Comparison of ENCODE assay signal across 11 cellular contexts in genomic region chr20:36775196-36775595, GRCh38. TPM values are rescaled to one million over a fixed set of nuclear protein-coding genes. Genes with fewer than 3 reads are reported as not detected.
A peak's percentile ranks its signal among the peaks of the same experiment; 100 is the strongest.
DNase-seq lines count a peak whose midpoint lies in the region; ATAC-seq, FAIRE-seq and TF ChIP-seq lines count a peak whose summit lies in the region.
"Had no signal": no experiment of that assay in that cellular context is flagged by ENCODE, and none has a peak within 500 bp of the region (broad histone marks: within the 10 kb centered on the region; RNA-seq: fewer than 3 reads in every experiment).

No MANE protein-coding gene starts in this region.

- peak; percentile 17 for DNase-seq in activated effector memory CD4-positive, alpha-beta T cell treated with anti-CD3 and anti-CD28 coated beads, Interleukin-2, amount 50 U/mL, for 16 hours
- DNase-seq in activated effector memory CD4-positive, alpha-beta T cell treated with Interleukin-2 at 50 U/mL for 16 hours = no peak
- DNase-seq in activated CD8-positive, alpha-beta T cell treated with anti-CD3 and anti-CD28 coated beads, Interleukin-2, amount 10 ng/mL, durations not matched to agents 7 days and 5 days = no peak
- no peak for DNase-seq in memory B cell (ENCODE audit: low spot score in 2 of 2)
- peak; percentile 77 for DNase-seq in thyroid gland
- no peak for DNase-seq in GM19239 (ENCODE audit: insufficient read length, low spot score)
- DNase-seq in DMS 273 (lab: John Stamatoyannopoulos, UW; ENCODE audit: unreplicated experiment) = no peak
- DNase-seq: activated naive CD4-positive, alpha-beta T cell treated with anti-CD3 and anti-CD28 coated beads, Interleukin-2, amount 50 U/mL, for 16 hours; islet precursor cell; NCI-H774 had no signal

- peak overlapping the region; percentile 94 for H3K4me3 Mint-ChIP-seq in activated CD8-positive, alpha-beta T cell treated with anti-CD3 and anti-CD28 coated beads, Interleukin-2, amount 10 ng/mL, durations not matched to agents 7 days and 5 days
- H3K4me3 Mint-ChIP-seq in memory B cell = peak overlapping the region; percentile 91

- TF ChIP-seq POLR2A in thyroid gland (IDR thresholded peaks at IDR 0.05) = peak in 1 of 2 donors; percentile 54

- no peaks in the 10 kb centered on the region for H3K27me3 ChIP-seq in thyroid gland

- peaks cover 35% of the 10 kb centered on the region for H3K4me1 Mint-ChIP-seq in activated CD8-positive, alpha-beta T cell treated with anti-CD3 and anti-CD28 coated beads, Interleukin-2, amount 10 ng/mL, durations not matched to agents 7 days and 5 days (ENCODE audit: low read depth)
- H3K4me1 Mint-ChIP-seq in memory B cell = peaks cover 23% of the 10 kb centered on the region

- POLR2A ChIA-PET in activated CD8-positive, alpha-beta T cell treated with anti-CD3 and anti-CD28 coated beads, Interleukin-2, amount 10 ng/mL, durations not matched to agents 7 days and 5 days (lab: Charles Lee) = interaction anchor here (0.7 kb wide), 1 partner anchor 33 kb away, joined by 3 read pairs; no protein-coding TSS in a partner anchor

- peak overlapping the region; percentile 87 to 99 (median 98) for H3K27ac ChIP-seq in thyroid gland

- TF ChIP-seq CTCF in thyroid gland (IDR thresholded peaks at IDR 0.05) = no peak

- H3K4me1 ChIP-seq in thyroid gland = peaks cover 9 to 35% of the 10 kb centered on the region in 2 donors

- FAIRE-seq in GM19239 (lab: Jason Lieb, UNC) = no peak

- H3K9me3 ChIP-seq in thyroid gland = no peaks in the 10 kb centered on the region

- no peak overlapping the region for H3K4me3 ChIP-seq in thyroid gland (replicated peaks in 1 of 3)

- intact Hi-C loops in thyroid gland (cut with DNase I) = no loop called here

- 36 to 38% methylated on average over 2 of the region's 2 CpGs for WGBS in thyroid gland, 2 donors

- CTCF ChIA-PET in activated CD8-positive, alpha-beta T cell treated with anti-CD3 and anti-CD28 coated beads, Interleukin-2, amount 10 ng/mL, durations not matched to agents 7 days and 5 days (lab: Charles Lee) = interaction anchor here (0.9 to 3.1 kb wide), 7 partner anchors 11 to 170 kb away, joined by 4 to 16 read pairs (median 7); partner anchors contain the start of gene NDRG3

- H3K27me3 Mint-ChIP-seq in activated CD8-positive, alpha-beta T cell treated with anti-CD3 and anti-CD28 coated beads, Interleukin-2, amount 10 ng/mL, durations not matched to agents 7 days and 5 days (ENCODE audit: low read depth) = peaks cover 4% of the 10 kb centered on the region
- no peaks in the 10 kb centered on the region for H3K27me3 Mint-ChIP-seq in memory B cell

- peaks cover 14% of the 10 kb centered on the region for H3K36me3 Mint-ChIP-seq in activated CD8-positive, alpha-beta T cell treated with anti-CD3 and anti-CD28 coated beads, Interleukin-2, amount 10 ng/mL, durations not matched to agents 7 days and 5 days (ENCODE audit: low read depth)
- peaks cover 3% of the 10 kb centered on the region for H3K36me3 Mint-ChIP-seq in memory B cell

- H3K9me3 Mint-ChIP-seq in activated CD8-positive, alpha-beta T cell treated with anti-CD3 and anti-CD28 coated beads, Interleukin-2, amount 10 ng/mL, durations not matched to agents 7 days and 5 days (ENCODE audit: insufficient read depth) = no peaks in the 10 kb centered on the region
- no peaks in the 10 kb centered on the region for H3K9me3 Mint-ChIP-seq in memory B cell

- peak overlapping the region; percentile 48 for H3K27ac Mint-ChIP-seq in activated CD8-positive, alpha-beta T cell treated with anti-CD3 and anti-CD28 coated beads, Interleukin-2, amount 10 ng/mL, durations not matched to agents 7 days and 5 days
- peak overlapping the region; percentile 89 for H3K27ac Mint-ChIP-seq in memory B cell

- no peaks in the 10 kb centered on the region for H3K36me3 ChIP-seq in thyroid gland

- no peak for ATAC-seq in activated CD8-positive, alpha-beta T cell treated with anti-CD3 and anti-CD28 coated beads, Interleukin-2, amount 10 ng/mL, durations not matched to agents 7 days and 5 days
- ATAC-seq in memory B cell (ENCODE audit: low read depth) = no peak
- ATAC-seq in GM18519 (IDR thresholded peaks at IDR 0.05; ENCODE audit: low FRiP score, unreplicated experiment) = no peak

RNA-seq across cellular contexts. Expression of gene DSN1, which starts 1.6 kb away (rescaled TPM):
- 10 to 100 TPM; 40.2 to 41.8 TPM for total RNA-seq in activated CD8-positive, alpha-beta T cell treated with anti-CD3 and anti-CD28 coated beads, Interleukin-2, amount 10 ng/mL, durations not matched to agents 7 days and 5 days
- total RNA-seq in thyroid gland = 10 to 100 TPM; 10.6 to 14.9 (median 13.0) TPM

RNA-seq across cellular contexts. Expression of gene NDRG3, which starts 29.3 kb away (rescaled TPM):
- 10 to 100 TPM; 37.2 to 39.4 TPM for total RNA-seq in activated CD8-positive, alpha-beta T cell treated with anti-CD3 and anti-CD28 coated beads, Interleukin-2, amount 10 ng/mL, durations not matched to agents 7 days and 5 days
- 10 to 100 TPM; 14.6 to 32.1 (median 27.9) TPM for total RNA-seq in thyroid gland

Comparison
In these comparisons a context has a peak if more than half of its experiments do, and no peak if none do; other contexts are left out.
1. DNase-seq: peak in activated effector memory CD4-positive, alpha-beta T cell treated with anti-CD3 and anti-CD28 coated beads, Interleukin-2, amount 50 U/mL, for 16 hours (single experiment) and thyroid gland (2 of 2); none in activated effector memory CD4-positive, alpha-beta T cell treated with Interleukin-2 at 50 U/mL for 16 hours (single experiment), activated CD8-positive, alpha-beta T cell treated with anti-CD3 and anti-CD28 coated beads, Interleukin-2, amount 10 ng/mL, durations not matched to agents 7 days and 5 days (single experiment), memory B cell (0 of 2), GM19239 (single experiment) and DMS 273 (single experiment).